Comparison of ENCODE assay signal across 1 cellular context in genomic region chr10:1935912-1936311, GRCh38.
TF ChIP-seq lines count a peak whose summit lies in the region.

No MANE protein-coding gene starts in this region.

TF ChIP-seq in HepG2, 621 proteins besides CTCF, POLR2A, EP300 and RAD21 (continued from another document):
- TF ChIP-seq AKNA (CRISPR knock-in tag; IDR thresholded peaks at IDR 0.05; ENCODE audit: borderline replicate concordance) (no peak), GTF3A (CRISPR knock-in tag; conservative IDR thresholded peaks at IDR 0.05) (no peak), ZNF256 (CRISPR knock-in tag; conservative IDR thresholded peaks at IDR 0.05) (no peak), ETS1 (CRISPR knock-in tag; IDR thresholded peaks at IDR 0.05) (no peak)
